Comparison of ENCODE assay signal across 22 cellular contexts in genomic region chr11:5343474-5344335, GRCh38. TPM values are rescaled to one million over a fixed set of nuclear protein-coding genes. Genes with fewer than 3 reads are reported as not detected.
DNase-seq lines count a peak whose midpoint lies in the region; ATAC-seq, FAIRE-seq and TF ChIP-seq lines count a peak whose summit lies in the region.
"Had no signal": no experiment of that assay in that cellular context is flagged by ENCODE, and none has a peak within 500 bp of the region (broad histone marks: within the 10 kb centered on the region; RNA-seq: fewer than 3 reads in every experiment).

Gene OR51B5 (minus strand): TSS chr11:5343524. CDS start chr11:5343524, 0 bp downstream.

- peaks cover 4% of the 10 kb centered on the region for H3K27me3 Mint-ChIP-seq in activated CD8-positive, alpha-beta T cell treated with anti-CD3 and anti-CD28 coated beads for 36 hours

- H2BK15ac ChIP-seq in H1 (ENCODE audit: low read length) = no peak within 1 kb of the TSS

- H3K56ac ChIP-seq in H1 (replicated peaks; ENCODE audit: insufficient read length, low read depth, low read length) = no peak within 1 kb of the TSS

- no peaks in the 10 kb centered on the region for H3K36me3 ChIP-seq in SJSA1
- H3K36me3 ChIP-seq in H1 (ENCODE audit: control insufficient read depth in 2 of 4, insufficient read depth in 4 of 4, low read length in 3 of 4) = no peaks in the 10 kb centered on the region
- no peaks in the 10 kb centered on the region for H3K36me3 ChIP-seq in MM.1S (replicated peaks; ENCODE audit: insufficient read depth, low read length)
- H3K36me3 ChIP-seq: MG63 had no signal

- no peak for TF ChIP-seq EP300 in H1 (IDR thresholded peaks at IDR 0.05; ENCODE audit: borderline replicate concordance in 1 of 2, low read depth in 2 of 2, low read length in 2 of 2)

- no peak for ATAC-seq in activated CD8-positive, alpha-beta T cell treated with anti-CD3 and anti-CD28 coated beads for 36 hours

- H3F3A ChIP-seq in MM.1S (ENCODE audit: insufficient read depth, low read length) = no peaks in the 10 kb centered on the region

- H3K79me1 ChIP-seq in H1 (ENCODE audit: low read depth, low read length) = no peaks in the 10 kb centered on the region

- H4K20me1 ChIP-seq in H1 (replicated peaks in 1 of 2; ENCODE audit: control insufficient read depth in 1 of 2, insufficient read depth in 2 of 2, low read length in 2 of 2) (no peaks in the 10 kb centered on the region), MM.1S (ENCODE audit: insufficient read depth, low read length) (no peaks in the 10 kb centered on the region)

- no peak within 1 kb of the TSS for H4K8ac ChIP-seq in H1 (ENCODE audit: extremely low read depth, insufficient read depth, low read length)

- FAIRE-seq in H54 (lab: Jason Lieb, UNC) = peak; percentile 23
- no peak for FAIRE-seq in H1 (lab: Jason Lieb, UNC)
- FAIRE-seq: G401.6, GM12892, RCC 7860 had no signal

- H3K23ac ChIP-seq in H1 (ENCODE audit: insufficient read length) = no peak within 1 kb of the TSS

- H3K4me3 ChIP-seq in SJSA1 = no peak within 1 kb of the TSS
- H3K4me3 ChIP-seq in H1 (ENCODE audit: extremely low read depth in 1 of 4, insufficient read depth in 2 of 4, low read depth in 3 of 4, low read length in 4 of 4) = no peak within 1 kb of the TSS
- H3K4me3 ChIP-seq in MM.1S (ENCODE audit: low read length) = no peak within 1 kb of the TSS
- H3K4me3 ChIP-seq: MG63 had no signal

- no peak for TF ChIP-seq POLR2A in H54 (IDR thresholded peaks at IDR 0.05; ENCODE audit: low read depth, low read length)
- no peak for TF ChIP-seq POLR2A in H1 (IDR thresholded peaks at IDR 0.05; ENCODE audit: control extremely low read depth in 1 of 2, low read depth in 2 of 2, low read length in 2 of 2)

- H3K4me1 ChIP-seq in SJSA1 (replicated peaks) = peaks cover 38% of the 10 kb centered on the region
- peaks cover 0 to 4% (median 2%) of the 10 kb centered on the region in 4 experiments; a peak in 1 of 7 replicates for H3K4me1 ChIP-seq in H1 (replicated peaks in 1 of 4; ENCODE audit: control insufficient read depth in 3 of 4, insufficient read depth in 4 of 4, low read length in 3 of 4)
- H3K4me1 ChIP-seq in MM.1S (ENCODE audit: low read length) = peaks cover 10% of the 10 kb centered on the region

- CTCF ChIA-PET in H1 (lab: Charles Lee; ENCODE audit: partially characterized antibody) = interaction anchor here (0.6 to 2.7 kb wide), 4 partner anchors 18 to 573 kb away, joined by 3 to 8 read pairs (median 3); no protein-coding TSS in a partner anchor
- CTCF ChIA-PET in activated CD8-positive, alpha-beta T cell treated with anti-CD3 and anti-CD28 coated beads for 36 hours (lab: Charles Lee) = interaction anchor here (1.2 kb wide), 1 partner anchor 55 kb away, joined by 3 read pairs; no protein-coding TSS in a partner anchor

- H2BK12ac ChIP-seq in H1 (ENCODE audit: low read depth, low read length) = 0 out of 2 replicates have a peak within 1 kb of the TSS, but pooled peaks have one; percentile 33

- H3K14ac ChIP-seq in H1 (ENCODE audit: insufficient read length) = no peak within 1 kb of the TSS

- H2BK120ac ChIP-seq in H1 (replicated peaks; ENCODE audit: low read depth, low read length) = no peak within 1 kb of the TSS

- 85% methylated on average over 6 of the region's 6 CpGs; no CpG with 5 or more reads in 1 of the 2 experiments for WGBS in H1 (ENCODE audit: extremely low coverage in 1 of 2, insufficient coverage in 1 of 2, insufficient read length in 1 of 2, insufficient replicate concordance in 2 of 2, low coverage in 1 of 2, low lambda C conversion rate in 2 of 2, missing lambda C conversion rate in 1 of 2), 2 experiments

- H2BK5ac ChIP-seq in H1 (ENCODE audit: low read depth, low read length) = no peak within 1 kb of the TSS

- H3K36me3 Mint-ChIP-seq in activated CD8-positive, alpha-beta T cell treated with anti-CD3 and anti-CD28 coated beads for 36 hours (ENCODE audit: low read depth) = no peaks in the 10 kb centered on the region

- no peak within 1 kb of the TSS for H3K18ac ChIP-seq in H1 (ENCODE audit: extremely low read depth, low read length)

- no peak within 1 kb of the TSS for H2AK5ac ChIP-seq in H1 (ENCODE audit: low read depth, low read length)

- no peak for TF ChIP-seq RAD21 in H1 (IDR thresholded peaks at IDR 0.05 in 1 of 2, conservative IDR thresholded peaks at IDR 0.05 in 1 of 2; ENCODE audit: low read depth in 2 of 2, low read length in 2 of 2)

- no peak within 1 kb of the TSS for H3K27ac Mint-ChIP-seq in activated CD8-positive, alpha-beta T cell treated with anti-CD3 and anti-CD28 coated beads for 36 hours

- H3K4me3 Mint-ChIP-seq in activated CD8-positive, alpha-beta T cell treated with anti-CD3 and anti-CD28 coated beads for 36 hours = no peak within 1 kb of the TSS

- H3K9me3 Mint-ChIP-seq in activated CD8-positive, alpha-beta T cell treated with anti-CD3 and anti-CD28 coated beads for 36 hours = no peaks in the 10 kb centered on the region

- H3K9me3 ChIP-seq in SJSA1 (replicated peaks) (no peaks in the 10 kb centered on the region), H1 (ENCODE audit: insufficient read depth in 2 of 2, low read depth in 1 of 2, low read length in 1 of 2) (no peaks in the 10 kb centered on the region), MM.1S (replicated peaks; ENCODE audit: insufficient read depth, low read length) (no peaks in the 10 kb centered on the region)
- H3K9me3 ChIP-seq: MG63 had no signal

- no peaks in the 10 kb centered on the region for H3K9me2 ChIP-seq in MM.1S (replicated peaks; ENCODE audit: insufficient read depth, low read length)

- H3K4me2 ChIP-seq in H1 (ENCODE audit: insufficient read depth in 1 of 2, low read depth in 2 of 2, low read length in 2 of 2) (no peak within 1 kb of the TSS), MM.1S (ENCODE audit: low read depth, low read length) (no peak within 1 kb of the TSS)
- H3K4me2 ChIP-seq: KMS-11 had no signal

- TF ChIP-seq CTCF in H1 (IDR thresholded peaks at IDR 0.05; ENCODE audit: control extremely low read depth in 1 of 3, insufficient read depth in 1 of 3, low read depth in 1 of 3, low read length in 3 of 3) = no peak
- TF ChIP-seq CTCF in activated CD8-positive, alpha-beta T cell treated with anti-CD3 and anti-CD28 coated beads for 36 hours (IDR thresholded peaks at IDR 0.05) = no peak
- TF ChIP-seq CTCF in MM.1S (IDR thresholded peaks at IDR 0.05; ENCODE audit: low read length) = no peak

- no peak within 1 kb of the TSS for H3K9ac ChIP-seq in H1 (replicated peaks in 1 of 4; ENCODE audit: extremely low read depth in 1 of 4, low read depth in 3 of 4, low read length in 3 of 4)
- no peak within 1 kb of the TSS for H3K9ac ChIP-seq in MM.1S (ENCODE audit: low read length)
- H3K9ac ChIP-seq: KMS-11 had no signal

- H3K27ac ChIP-seq in SJSA1 (peak within 1 kb of the TSS; percentile 94), H1 (ENCODE audit: low read depth, low read length) (no peak within 1 kb of the TSS), MM.1S (ENCODE audit: low read length) (no peak within 1 kb of the TSS)
- H3K27ac ChIP-seq: 22Rv1, C4-2B, KMS-11 had no signal

- H4K5ac ChIP-seq in H1 (ENCODE audit: insufficient read length, low read depth, low read length) = no peak within 1 kb of the TSS

- intact Hi-C loops in activated CD8-positive, alpha-beta T cell treated with anti-CD3 and anti-CD28 coated beads for 36 hours (cut with micrococcal nuclease) = no loop called here

- H3K27me3 ChIP-seq in SJSA1 (replicated peaks) (no peaks in the 10 kb centered on the region), H1 (replicated peaks in 1 of 4; ENCODE audit: control insufficient read depth in 3 of 4, extremely low read depth in 1 of 4, insufficient read depth in 3 of 4, low read length in 3 of 4) (no peaks in the 10 kb centered on the region), MM.1S (replicated peaks; ENCODE audit: insufficient read depth, low read length) (no peaks in the 10 kb centered on the region; the same call in 1 of the 2 replicates)
- H3K27me3 ChIP-seq: MG63 had no signal

- no peaks in the 10 kb centered on the region for H3K79me2 ChIP-seq in H1 (ENCODE audit: control insufficient read depth in 1 of 2, insufficient read depth in 2 of 2, low read length in 2 of 2)
- no peaks in the 10 kb centered on the region for H3K79me2 ChIP-seq in MM.1S (ENCODE audit: low read length)

- H3K4ac ChIP-seq in H1 (replicated peaks; ENCODE audit: insufficient read length, low read depth, low read length) = no peak within 1 kb of the TSS

- no peaks in the 10 kb centered on the region for H3K23me2 ChIP-seq in H1 (ENCODE audit: low read depth, low read length)

- H2BK20ac ChIP-seq in H1 (ENCODE audit: low read length) = no peak within 1 kb of the TSS

- H3K4me1 Mint-ChIP-seq in activated CD8-positive, alpha-beta T cell treated with anti-CD3 and anti-CD28 coated beads for 36 hours (ENCODE audit: low read depth) = no peaks in the 10 kb centered on the region

- H4K91ac ChIP-seq in H1 (replicated peaks; ENCODE audit: insufficient read length, low read length) = no peak within 1 kb of the TSS

- DNase-seq in A172 (ENCODE audit: low spot score) (no peak), H54 (ENCODE audit: insufficient read length, low spot score) (no peak), SJSA1 (ENCODE audit: low read depth in 1 of 2, low spot score in 2 of 2) (peak in 1 of 2 experiments; percentile 87), H1 (ENCODE audit: low read depth in 1 of 2, low spot score in 2 of 2) (no peak), NCI-H82 (lab: John Stamatoyannopoulos, UW) (no peak), MM.1S (no peak), inferior parietal cortex (ENCODE audit: extremely low spot score) (no peak)
- DNase-seq in activated CD8-positive, alpha-beta T cell treated with anti-CD3 and anti-CD28 coated beads for 36 hours = no peak
- DNase-seq: COR-L47, H7, MG63, NCI-H1105 treated with DMSO at 0.1 percent for 48 hours, NCI-H187, NCI-H774, SHP77 had no signal

- H2AFZ ChIP-seq in H1 (ENCODE audit: low read length) (no peak within 1 kb of the TSS), MM.1S (ENCODE audit: low read length) (no peak within 1 kb of the TSS)

- POLR2A ChIA-PET in H1 (lab: Charles Lee; ENCODE audit: partially characterized antibody) = no interaction called here
- POLR2A ChIA-PET in activated CD8-positive, alpha-beta T cell treated with anti-CD3 and anti-CD28 coated beads for 36 hours (lab: Charles Lee) = no interaction called here

TF ChIP-seq in H1, 55 proteins besides CTCF, POLR2A, EP300 and RAD21 (continues in another document):
- no peak for TF ChIP-seq GTF2F1 (IDR thresholded peaks at IDR 0.05; ENCODE audit: borderline replicate concordance, low read depth, low read length)

RNA-seq across cellular contexts. Expression of gene OR51B5, which starts in this region (rescaled TPM):
- 17.4 and 17.7 TPM in 2 replicates for total RNA-seq in A172 (2014; rRNA removed; shearing (Covaris generic))
- total RNA-seq in SJSA1 (2014; rRNA removed; shearing (Covaris generic)) = 0.39 TPM in 1 of 2 replicates, not detected in the other
- total RNA-seq in H1 (2021; fragmentation: NEBNext Ultra II Directional; extraction: Animal tissue kit (Norgen Biotek cat#: 25700)) = not detected in 2 replicates
- 0.06 TPM in 1 of 2 replicates, not detected in the other for polyA plus RNA-seq in H1 (2011; rRNA removed)
- polyA plus RNA-seq in H1 (2011; cell fraction: cytosol; rRNA removed) = 0.06 TPM
- polyA plus RNA-seq in H1 (2011; cell fraction: nucleus; rRNA removed) = 0.24 TPM
- not detected in 4 replicates for polyA plus RNA-seq in H1 (2012, experiment 1 of 2)
- not detected for polyA plus RNA-seq in H1 (2012, experiment 2 of 2)
- not detected for polyA plus RNA-seq in H1 (2013, experiment 1 of 2)
- not detected for polyA plus RNA-seq in H1 (2013, experiment 2 of 2)
- 0.25 and 2.4 TPM in 2 replicates for polyA minus RNA-seq in H1 (2011; rRNA and poly(A)+ RNA removed)
- not detected for polyA minus RNA-seq in H1 (2011; cell fraction: cytosol; rRNA and poly(A)+ RNA removed)
- polyA minus RNA-seq in H1 (2011; cell fraction: nucleus; rRNA and poly(A)+ RNA removed) = 0.90 TPM
- total RNA-seq in activated CD8-positive, alpha-beta T cell treated with anti-CD3 and anti-CD28 coated beads for 36 hours = not detected
- total RNA-seq: H7, NCI-H460 had no signal

Comparison
In these comparisons a context has a peak if more than half of its experiments do, and no peak if none do; other contexts are left out.
1. RNA of gene OR51B5 (total RNA-seq): 17.4 to 17.7 TPM in A172; 0.39 TPM in SJSA1, not detected in activated CD8-positive, alpha-beta T cell treated with anti-CD3 and anti-CD28 coated beads for 36 hours and not detected in H1; every median in the first group is over 10 times any median in the second.